Comparison of ENCODE assay signal across 13 cellular contexts in the genomic region with DNA sequence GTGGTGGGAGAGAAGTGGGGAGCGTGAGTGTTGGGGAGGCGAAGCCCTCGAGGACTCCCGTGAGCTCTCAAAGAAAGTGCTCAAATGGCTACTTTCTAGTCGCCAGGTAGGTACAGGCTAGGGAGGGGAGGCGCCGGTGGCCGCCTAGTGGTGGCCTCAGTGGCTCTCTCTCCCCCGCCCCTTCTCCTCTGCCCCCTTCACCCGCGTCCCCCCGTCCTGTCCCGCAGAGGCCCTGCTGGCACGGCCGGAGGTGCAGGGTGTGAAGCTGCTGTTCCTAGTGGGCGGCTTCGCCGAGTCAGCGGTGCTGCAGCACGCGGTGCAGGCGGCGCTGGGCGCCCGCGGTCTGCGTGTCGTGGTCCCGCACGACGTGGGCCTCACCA. TPM values are rescaled to one million over a fixed set of nuclear protein-coding genes. Genes with fewer than 3 reads are reported as not detected.
A peak's percentile ranks its signal among the peaks of the same experiment; 100 is the strongest.
DNase-seq lines count a peak whose midpoint lies in the region; ATAC-seq, FAIRE-seq and TF ChIP-seq lines count a peak whose summit lies in the region.
"Had no signal": no experiment of that assay in that cellular context is flagged by ENCODE, and none has a peak within 500 bp of the region (broad histone marks: within the 10 kb centered on the region; RNA-seq: fewer than 3 reads in every experiment).

No MANE protein-coding gene starts in this region.

- H2BK12ac ChIP-seq in H1 (ENCODE audit: low read depth, low read length): peak overlapping the region; percentile 33; the same call in 1 of the 2 replicates

- no peak; a peak in 1 of 4 replicates for TF ChIP-seq RAD21 in H1 (IDR thresholded peaks at IDR 0.05 in 1 of 2, conservative IDR thresholded peaks at IDR 0.05 in 1 of 2; ENCODE audit: low read depth in 2 of 2, low read length in 2 of 2)
- no peak for TF ChIP-seq RAD21 in neural cell (conservative IDR thresholded peaks at IDR 0.05)

- H3K56ac ChIP-seq in H1 (replicated peaks; ENCODE audit: insufficient read length, low read depth, low read length): no peak overlapping the region

- POLR2A ChIA-PET in H1 (lab: Charles Lee; ENCODE audit: partially characterized antibody): interaction anchor here (0.9 to 3.7 kb wide), 17 partner anchors 9 to 74 kb away, joined by 3 to 17 read pairs (median 4); a partner anchor contains a TSS

- CTCF ChIA-PET in H1 (lab: Charles Lee; ENCODE audit: partially characterized antibody): interaction anchor here (0.6 to 18.6 kb wide), 27 partner anchors 12 to 334 kb away, joined by 3 to 308 read pairs (median 6); a partner anchor contains a TSS

- no peak overlapping the region for H3K23ac ChIP-seq in H1 (ENCODE audit: insufficient read length)

- WGBS in H1 (ENCODE audit: extremely low coverage in 1 of 2, insufficient coverage in 1 of 2, insufficient read length in 1 of 2, insufficient replicate concordance in 2 of 2, low coverage in 1 of 2, low lambda C conversion rate in 2 of 2, missing lambda C conversion rate in 1 of 2), 2 experiments: 51% methylated on average over 27 of the region's 31 CpGs; no CpG with 5 or more reads in 1 of the 2 experiments
- 61 to 71% methylated on average over 4 to 31 of the region's 31 CpGs for WGBS in transverse colon (ENCODE audit: low coverage in 1 of 2), 2 donors

- H4K91ac ChIP-seq in H1 (replicated peaks; ENCODE audit: insufficient read length, low read length): no peak overlapping the region

- no peak overlapping the region for H3K14ac ChIP-seq in H1 (ENCODE audit: insufficient read length)

- TF ChIP-seq POLR2A in H1 (IDR thresholded peaks at IDR 0.05; ENCODE audit: control extremely low read depth in 1 of 2, low read depth in 2 of 2, low read length in 2 of 2) (no peak), transverse colon (IDR thresholded peaks at IDR 0.05) (no peak)

- no peak overlapping the region for H2BK5ac ChIP-seq in H1 (ENCODE audit: low read depth, low read length)

- H3K4me1 ChIP-seq in cardiac muscle cell (ENCODE audit: low read depth) (no peaks in the 10 kb centered on the region), H1 (replicated peaks in 1 of 4; ENCODE audit: control insufficient read depth in 3 of 4, insufficient read depth in 4 of 4, low read length in 3 of 4) (peaks cover 0 to 17% (median 4%) of the 10 kb centered on the region in 4 experiments; a peak in 5 of 7 replicates), transverse colon (peaks cover 2 to 20% (median 10%) of the 10 kb centered on the region in 4 donors)
- H3K4me1 ChIP-seq: gastrocnemius medialis, SJSA1 had no signal

- H3K9me2 ChIP-seq in neural cell (ENCODE audit: insufficient read depth, low read length): no peaks in the 10 kb centered on the region

- peaks cover 19% of the 10 kb centered on the region for H3K23me2 ChIP-seq in H1 (ENCODE audit: low read depth, low read length)

- H3K79me1 ChIP-seq in H1 (ENCODE audit: low read depth, low read length): no peaks in the 10 kb centered on the region; the same call in 1 of the 2 replicates

- no peak overlapping the region for H2BK120ac ChIP-seq in H1 (replicated peaks; ENCODE audit: low read depth, low read length)

- H3F3A ChIP-seq in neural cell (ENCODE audit: insufficient read depth, low read length, poor library complexity, severe bottlenecking): no peaks in the 10 kb centered on the region

- DNase-seq in cardiac muscle cell (ENCODE audit: low read depth in 1 of 2, low spot score in 1 of 2) (no peak), Right ventricle myocardium inferior (ENCODE audit: missing footprints) (no peak), H1 (ENCODE audit: low read depth in 1 of 2, low spot score in 2 of 2) (no peak), SW480 (ENCODE audit: low spot score) (no peak), transverse colon (no peak)
- no peak for DNase-seq in activated CD4-positive, alpha-beta T cell treated with anti-CD3 and anti-CD28 coated beads, Interleukin-2, amount 50 U/mL, for 4 hours
- DNase-seq: gastrocnemius medialis had no signal

- in situ Hi-C loops in transverse colon (cut with MboI; ENCODE audit: low pct_ligation_motif_present in 1 of 4, low pct_unique_long_range_greater_than_20kb in 1 of 4, low sequenced_read_pairs in 3 of 4): no loop called here

- FAIRE-seq in H1 (lab: Jason Lieb, UNC): no peak

- peak overlapping the region; percentile 81; the same call in 1 of the 2 replicates for H4K8ac ChIP-seq in H1 (ENCODE audit: extremely low read depth, insufficient read depth, low read length)

- H3K9me3 ChIP-seq in cardiac muscle cell (ENCODE audit: low read depth) (no peaks in the 10 kb centered on the region), H1 (ENCODE audit: insufficient read depth in 2 of 2, low read depth in 1 of 2, low read length in 1 of 2) (no peaks in the 10 kb centered on the region), neural cell (ENCODE audit: low read length) (no peaks in the 10 kb centered on the region), transverse colon (no peaks in the 10 kb centered on the region)
- H3K9me3 ChIP-seq: adrenal gland, gastrocnemius medialis, SJSA1, tibial nerve had no signal

- peaks cover 6 to 24% of the 10 kb centered on the region in 2 experiments for H4K20me1 ChIP-seq in H1 (replicated peaks in 1 of 2; ENCODE audit: control insufficient read depth in 1 of 2, insufficient read depth in 2 of 2, low read length in 2 of 2)
- H4K20me1 ChIP-seq in neural cell (ENCODE audit: insufficient read depth): no peaks in the 10 kb centered on the region

- H3K36me3 ChIP-seq in cardiac muscle cell (no peaks in the 10 kb centered on the region), H1 (ENCODE audit: control insufficient read depth in 2 of 4, insufficient read depth in 4 of 4, low read length in 3 of 4) (no peaks in the 10 kb centered on the region; a peak in 2 of 8 replicates), neural cell (ENCODE audit: insufficient read depth, low read length) (no peaks in the 10 kb centered on the region), transverse colon (no peaks in the 10 kb centered on the region)
- H3K36me3 ChIP-seq: adrenal gland, gastrocnemius medialis, SJSA1 had no signal

- no peak overlapping the region for H3K27ac ChIP-seq in cardiac muscle cell
- H3K27ac ChIP-seq in H1 (ENCODE audit: low read depth, low read length): no peak overlapping the region
- H3K27ac ChIP-seq in neural cell (ENCODE audit: low read length): no peak overlapping the region
- no peak overlapping the region for H3K27ac ChIP-seq in transverse colon
- H3K27ac ChIP-seq: adrenal gland, gastrocnemius medialis, KMS-11, SJSA1, tibial nerve had no signal

- no peak overlapping the region for H2BK20ac ChIP-seq in H1 (ENCODE audit: low read length)

- no peak overlapping the region for H3K4ac ChIP-seq in H1 (replicated peaks; ENCODE audit: insufficient read length, low read depth, low read length)

- no peak for ATAC-seq in Right ventricle myocardium inferior
- ATAC-seq in HG03196 (IDR thresholded peaks at IDR 0.05; ENCODE audit: unreplicated experiment): no peak
- ATAC-seq: gastrocnemius medialis had no signal

- H2AK5ac ChIP-seq in H1 (ENCODE audit: low read depth, low read length): no peak overlapping the region

- H3K79me2 ChIP-seq in H1 (ENCODE audit: control insufficient read depth in 1 of 2, insufficient read depth in 2 of 2, low read length in 2 of 2) (no peaks in the 10 kb centered on the region), neural cell (replicated peaks; ENCODE audit: insufficient read depth, low read length) (no peaks in the 10 kb centered on the region)

- H3K9ac ChIP-seq in H1 (replicated peaks in 1 of 4; ENCODE audit: extremely low read depth in 1 of 4, low read depth in 3 of 4, low read length in 3 of 4) (no peak overlapping the region), neural cell (ENCODE audit: low read length) (no peak overlapping the region)
- H3K9ac ChIP-seq: KMS-11 had no signal

- H3K27me3 ChIP-seq in cardiac muscle cell (peaks cover 53% of the 10 kb centered on the region), H1 (replicated peaks in 1 of 4; ENCODE audit: control insufficient read depth in 3 of 4, extremely low read depth in 1 of 4, insufficient read depth in 3 of 4, low read length in 3 of 4) (peaks cover 4 to 22% (median 18%) of the 10 kb centered on the region in 4 experiments), neural cell (ENCODE audit: insufficient read depth, low read depth, low read length) (peaks cover 42% of the 10 kb centered on the region), transverse colon (peaks cover 16% of the 10 kb centered on the region)
- H3K27me3 ChIP-seq: adrenal gland, SJSA1 had no signal

- no peak overlapping the region; the same call in 1 of the 2 replicates for H3K18ac ChIP-seq in H1 (ENCODE audit: extremely low read depth, low read length)

- peak overlapping the region; percentile 66 for H2BK15ac ChIP-seq in H1 (ENCODE audit: low read length)

- H2AFZ ChIP-seq in H1 (ENCODE audit: low read length): no peak overlapping the region
- H2AFZ ChIP-seq in neural cell (ENCODE audit: low read depth, low read length): no peak overlapping the region

- H3K4me3 ChIP-seq in cardiac muscle cell: peak overlapping the region; percentile 24
- peak overlapping the region; percentile 8 to 50 (median 33); a peak in 6 of 8 replicates for H3K4me3 ChIP-seq in H1 (ENCODE audit: extremely low read depth in 1 of 4, insufficient read depth in 2 of 4, low read depth in 3 of 4, low read length in 4 of 4)
- H3K4me3 ChIP-seq in neural cell (ENCODE audit: low read length): peak overlapping the region; percentile 55
- H3K4me3 ChIP-seq in transverse colon: peak overlapping the region in 2 of 4 donors; percentile 36 to 47
- H3K4me3 ChIP-seq: SJSA1 had no signal

- TF ChIP-seq CTCF in cardiac muscle cell (IDR thresholded peaks at IDR 0.05; ENCODE audit: low read depth, low read length) (no peak), H1 (IDR thresholded peaks at IDR 0.05; ENCODE audit: control extremely low read depth in 1 of 3, insufficient read depth in 1 of 3, low read depth in 1 of 3, low read length in 3 of 3) (peak; percentile 19 to 45 (median 37); a peak in 3 of 4 replicates), neural cell (IDR thresholded peaks at IDR 0.05; ENCODE audit: poor library complexity, severe bottlenecking) (no peak), transverse colon (IDR thresholded peaks at IDR 0.05) (no peak)

- H4K5ac ChIP-seq in H1 (ENCODE audit: insufficient read length, low read depth, low read length): no peak overlapping the region

- intact Hi-C loops in Right ventricle myocardium inferior (cut with DNase I) (no loop called here), transverse colon (cut with DNase I; ENCODE audit: low total_unique reads) (no loop called here)

- H3K4me2 ChIP-seq in H1 (ENCODE audit: insufficient read depth in 1 of 2, low read depth in 2 of 2, low read length in 2 of 2): peak overlapping the region; percentile 51 to 89
- H3K4me2 ChIP-seq in neural cell (ENCODE audit: low read length): no peak overlapping the region
- H3K4me2 ChIP-seq: KMS-11 had no signal

- TF ChIP-seq EP300 in H1 (IDR thresholded peaks at IDR 0.05; ENCODE audit: borderline replicate concordance in 1 of 2, low read depth in 2 of 2, low read length in 2 of 2) (no peak), neural cell (conservative IDR thresholded peaks at IDR 0.05; ENCODE audit: poor library complexity, severe bottlenecking) (no peak), transverse colon (IDR thresholded peaks at IDR 0.05; ENCODE audit: low read depth) (no peak)

RNA-seq across cellular contexts. Expression of a gene that starts 16.3 kb away (rescaled TPM):
- 22.5 and 24.1 TPM in 2 replicates for total RNA-seq in cardiac muscle cell
- polyA plus RNA-seq in cardiac muscle cell: 38.5 and 45.3 TPM in 2 replicates
- total RNA-seq in Right ventricle myocardium inferior: 14.6 TPM
- 111 and 117 TPM in 2 replicates for total RNA-seq in H1 (2021; fragmentation: NEBNext Ultra II Directional; extraction: Animal tissue kit (Norgen Biotek cat#: 25700))
- 141 and 202 TPM in 2 replicates for polyA plus RNA-seq in H1 (2011; rRNA removed)
- 101 TPM for polyA plus RNA-seq in H1 (2011; cell fraction: cytosol; rRNA removed)
- polyA plus RNA-seq in H1 (2011; cell fraction: nucleus; rRNA removed): 110 TPM
- 73.7 to 130 TPM (median 117 TPM) in 4 replicates for polyA plus RNA-seq in H1 (2012, experiment 1 of 2)
- polyA plus RNA-seq in H1 (2012, experiment 2 of 2): 104 TPM
- 98.3 TPM for polyA plus RNA-seq in H1 (2013, experiment 1 of 2)
- polyA plus RNA-seq in H1 (2013, experiment 2 of 2): 102 TPM
- 43.6 and 51.4 TPM in 2 replicates for polyA minus RNA-seq in H1 (2011; rRNA and poly(A)+ RNA removed)
- 71.0 TPM for polyA minus RNA-seq in H1 (2011; cell fraction: cytosol; rRNA and poly(A)+ RNA removed)
- 41.3 TPM for polyA minus RNA-seq in H1 (2011; cell fraction: nucleus; rRNA and poly(A)+ RNA removed)
- 39.8 and 48.7 TPM in 2 replicates for polyA plus RNA-seq in neural cell
- polyA minus RNA-seq in neural cell: 16.1 and 19.2 TPM in 2 replicates
- total RNA-seq in transverse colon: 10 to 100 TPM in 3 of 4 donors, 1 to 10 TPM in 1; 3.0 to 19.9 (median 16.3) TPM

RNA-seq across cellular contexts. Expression of a gene that starts 18.8 kb away (rescaled TPM):
- total RNA-seq in cardiac muscle cell: 0.18 and 0.92 TPM in 2 replicates
- polyA plus RNA-seq in cardiac muscle cell: 1.2 TPM in 1 of 2 replicates, not detected in the other
- 17.5 TPM for total RNA-seq in Right ventricle myocardium inferior
- 4.3 and 4.9 TPM in 2 replicates for total RNA-seq in H1 (2021; fragmentation: NEBNext Ultra II Directional; extraction: Animal tissue kit (Norgen Biotek cat#: 25700))
- 2.2 and 3.5 TPM in 2 replicates for polyA plus RNA-seq in H1 (2011; rRNA removed)
- 3.1 TPM for polyA plus RNA-seq in H1 (2011; cell fraction: cytosol; rRNA removed)
- 7.7 TPM for polyA plus RNA-seq in H1 (2011; cell fraction: nucleus; rRNA removed)
- 2.8 to 6.7 TPM (median 5.2 TPM) in 4 replicates for polyA plus RNA-seq in H1 (2012, experiment 1 of 2)
- polyA plus RNA-seq in H1 (2012, experiment 2 of 2): 2.5 TPM
- polyA plus RNA-seq in H1 (2013, experiment 1 of 2): 2.7 TPM
- polyA plus RNA-seq in H1 (2013, experiment 2 of 2): 2.5 TPM
- 1.6 and 1.9 TPM in 2 replicates for polyA minus RNA-seq in H1 (2011; rRNA and poly(A)+ RNA removed)
- 2.5 TPM for polyA minus RNA-seq in H1 (2011; cell fraction: cytosol; rRNA and poly(A)+ RNA removed)
- polyA minus RNA-seq in H1 (2011; cell fraction: nucleus; rRNA and poly(A)+ RNA removed): 8.1 TPM
- polyA plus RNA-seq in neural cell: not detected in 2 replicates
- polyA minus RNA-seq in neural cell: not detected in 2 replicates
- 1 to 10 TPM in 3 of 4 donors, under 1 TPM in 1; 0.75 to 4.1 (median 2.7) TPM for total RNA-seq in transverse colon
- total RNA-seq: SJSA1 had no signal

RNA-seq across cellular contexts. Expression of a gene that starts 30.0 kb away (rescaled TPM):
- total RNA-seq in cardiac muscle cell (0.95 and 1.6 TPM in 2 replicates), Right ventricle myocardium inferior (0.14 TPM), transverse colon (under 1 TPM in 1 of 4 donors, not detected in 3; 0.14 TPM)
- polyA plus RNA-seq in cardiac muscle cell (0.61 and 1.2 TPM in 2 replicates), H1 (2011; rRNA removed) (0.50 and 0.51 TPM in 2 replicates), neural cell (0.58 and 2.8 TPM in 2 replicates)
- total RNA-seq in H1 (2021; fragmentation: NEBNext Ultra II Directional; extraction: Animal tissue kit (Norgen Biotek cat#: 25700)): 0.65 and 0.71 TPM in 2 replicates
- polyA plus RNA-seq in H1 (2011; cell fraction: cytosol; rRNA removed): 0.78 TPM
- polyA plus RNA-seq in H1 (2011; cell fraction: nucleus; rRNA removed): 0.88 TPM
- 0.56 to 0.80 TPM (median 0.68 TPM) in 4 replicates for polyA plus RNA-seq in H1 (2012, experiment 1 of 2)
- polyA plus RNA-seq in H1 (2012, experiment 2 of 2): 0.64 TPM
- polyA plus RNA-seq in H1 (2013, experiment 1 of 2): 0.43 TPM
- polyA plus RNA-seq in H1 (2013, experiment 2 of 2): 0.37 TPM
- polyA minus RNA-seq in H1 (2011; rRNA and poly(A)+ RNA removed): 0.37 TPM in 1 of 2 replicates, not detected in the other
- not detected for polyA minus RNA-seq in H1 (2011; cell fraction: cytosol; rRNA and poly(A)+ RNA removed)
- 0.50 TPM for polyA minus RNA-seq in H1 (2011; cell fraction: nucleus; rRNA and poly(A)+ RNA removed)
- 0.58 and 0.73 TPM in 2 replicates for polyA minus RNA-seq in neural cell
- total RNA-seq: gastrocnemius medialis, SJSA1 had no signal

RNA-seq across cellular contexts. Expression of a gene that starts 35.3 kb away (rescaled TPM):
- total RNA-seq in cardiac muscle cell (45.0 and 47.6 TPM in 2 replicates), Right ventricle myocardium inferior (68.2 TPM), transverse colon (10 to 100 TPM; 66.6 to 83.1 (median 72.8) TPM)
- polyA plus RNA-seq in cardiac muscle cell (10.5 and 12.5 TPM in 2 replicates), H1 (2011; rRNA removed) (17.7 and 25.2 TPM in 2 replicates), neural cell (37.9 and 46.6 TPM in 2 replicates)
- 51.6 and 52.8 TPM in 2 replicates for total RNA-seq in H1 (2021; fragmentation: NEBNext Ultra II Directional; extraction: Animal tissue kit (Norgen Biotek cat#: 25700))
- 27.2 TPM for polyA plus RNA-seq in H1 (2011; cell fraction: cytosol; rRNA removed)
- polyA plus RNA-seq in H1 (2011; cell fraction: nucleus; rRNA removed): 20.7 TPM
- 30.1 to 45.6 TPM (median 44.3 TPM) in 4 replicates for polyA plus RNA-seq in H1 (2012, experiment 1 of 2)
- polyA plus RNA-seq in H1 (2012, experiment 2 of 2): 37.2 TPM
- polyA plus RNA-seq in H1 (2013, experiment 1 of 2): 25.0 TPM
- 25.0 TPM for polyA plus RNA-seq in H1 (2013, experiment 2 of 2)
- polyA minus RNA-seq in H1 (2011; rRNA and poly(A)+ RNA removed): 18.1 and 24.6 TPM in 2 replicates
- polyA minus RNA-seq in H1 (2011; cell fraction: cytosol; rRNA and poly(A)+ RNA removed): 29.3 TPM
- polyA minus RNA-seq in H1 (2011; cell fraction: nucleus; rRNA and poly(A)+ RNA removed): 17.5 TPM
- 78.1 and 94.0 TPM in 2 replicates for polyA minus RNA-seq in neural cell

RNA-seq across cellular contexts. Expression of a gene that starts 38.9 kb away (rescaled TPM):
- total RNA-seq in cardiac muscle cell (not detected in 2 replicates), Right ventricle myocardium inferior (9.5 TPM), transverse colon (10 to 100 TPM in 1 of 4 donors, 1 to 10 TPM in 3; 2.2 to 17.6 (median 7.9) TPM)
- polyA plus RNA-seq in cardiac muscle cell (not detected in 2 replicates), H1 (2011; rRNA removed) (0.02 TPM in 2 replicates), neural cell (0.12 TPM in 1 of 2 replicates, not detected in the other)
- not detected in 2 replicates for total RNA-seq in H1 (2021; fragmentation: NEBNext Ultra II Directional; extraction: Animal tissue kit (Norgen Biotek cat#: 25700))
- not detected for polyA plus RNA-seq in H1 (2011; cell fraction: cytosol; rRNA removed)
- 0.04 TPM for polyA plus RNA-seq in H1 (2011; cell fraction: nucleus; rRNA removed)
- polyA plus RNA-seq in H1 (2012, experiment 1 of 2): not detected in 4 replicates
- polyA plus RNA-seq in H1 (2012, experiment 2 of 2): not detected
- not detected for polyA plus RNA-seq in H1 (2013, experiment 1 of 2)
- not detected for polyA plus RNA-seq in H1 (2013, experiment 2 of 2)
- not detected in 2 replicates for polyA minus RNA-seq in H1 (2011; rRNA and poly(A)+ RNA removed)
- polyA minus RNA-seq in H1 (2011; cell fraction: cytosol; rRNA and poly(A)+ RNA removed): not detected
- polyA minus RNA-seq in H1 (2011; cell fraction: nucleus; rRNA and poly(A)+ RNA removed): not detected
- not detected in 2 replicates for polyA minus RNA-seq in neural cell
- total RNA-seq: SJSA1 had no signal

Comparison
In these comparisons a context has a peak if more than half of its experiments do, and no peak if none do; other contexts are left out.
1. CTCF ChIP-seq: peak in H1 (3 of 3); none in cardiac muscle cell (single experiment), neural cell (single experiment) and transverse colon (0 of 5).